In genomic region chr1:168400139-168400538, GRCh38 we compare ENCODE assay signal across 28 cellular contexts.
"Had no signal": no experiment of that assay in that cellular context is flagged by ENCODE, and none has a peak within 500 bp of the region (broad histone marks: within the 10 kb centered on the region; RNA-seq: fewer than 3 reads in every experiment).

No MANE protein-coding gene starts in this region.

- DNase-seq: activated CD4-positive, alpha-beta T cell treated with anti-CD3 and anti-CD28 coated beads for 4 hours; activated CD4-positive, alpha-beta T cell treated with anti-CD3 and anti-CD28 coated beads, Interleukin-2, amount 50 U/mL, for 4 hours; amniotic stem cell; central memory CD4-positive, alpha-beta T cell; effector CD4-positive, alpha-beta T cell; head of caudate nucleus; hippocampal formation; kidney; left colon; mammary epithelial cell; naive B cell; nephron progenitor cell; ovary; retina; stimulated activated CD4-positive, alpha-beta T cell treated with anti-CD3 and anti-CD28 coated beads, Interleukin-4, amount 100 ng/mL, for 4 hours; stimulated activated CD8-positive, alpha-beta memory T cell treated with anti-CD3 and anti-CD28 coated beads, Interleukin-4, amount 100 ng/mL, for 48 hours; stimulated activated naive B cell treated with anti-CD40 and anti-IgM and Interleukin-4, amounts not matched to agents 10 μg/mL and 1 μg/mL and 100 μg/mL, for 72 hours; T-helper 17 cell; T1000; testis; transverse colon had no signal

- ATAC-seq: left colon; sciatic nerve; stimulated activated naive B cell treated with anti-CD40 and anti-IgM and Interleukin-4, amounts not matched to agents 10 μg/mL and 1 μg/mL and 100 μg/mL, for 72 hours; T-helper 17 cell had no signal

- H3K9me3 ChIP-seq: ovary, prostate gland, testis, transverse colon had no signal

- H3K36me3 Mint-ChIP-seq: activated naive CD8-positive, alpha-beta T cell; naive B cell; stimulated activated naive B cell treated with anti-CD40 and anti-IgM and Interleukin-4, amounts not matched to agents 10 μg/mL and 1 μg/mL and 100 μg/mL, for 72 hours had no signal

- H3K4me1 Mint-ChIP-seq: naive B cell had no signal

- H3K27ac ChIP-seq: ovary, prostate gland, SK-N-MC, testis, transverse colon had no signal

- H3K36me3 ChIP-seq: ovary, prostate gland, transverse colon had no signal

- H3K4me3 ChIP-seq: ovary, prostate gland, SK-N-MC, skin epidermis, testis, transverse colon had no signal

- H3K4me3 Mint-ChIP-seq: activated naive CD8-positive, alpha-beta T cell; dendritic cell treated with granulocyte-macrophage colony-stimulating factor and Interleukin-4, amounts not matched to agents 40 ng/mL and 50 ng/mL, for 4 days; naive B cell; nephron progenitor cell; stimulated activated naive B cell treated with anti-CD40 and anti-IgM and Interleukin-4, amounts not matched to agents 10 μg/mL and 1 μg/mL and 100 μg/mL, for 72 hours; T-helper 17 cell had no signal

- H3K27ac Mint-ChIP-seq: activated naive CD8-positive, alpha-beta T cell; activated T-helper 2 cell treated with anti-CD3 and anti-CD28 coated beads, Interferon-gamma antibody, Interleukin-2, Interleukin-4, amounts not matched to agents 10 μg/mL and 5 μg/mL and 100 μg/mL, durations not matched to agents 14 hours and 24 hours and 36 hours; dendritic cell treated with granulocyte-macrophage colony-stimulating factor and Interleukin-4, amounts not matched to agents 40 ng/mL and 50 ng/mL, for 4 days; nephron progenitor cell; stimulated activated naive B cell treated with anti-CD40 and anti-IgM and Interleukin-4, amounts not matched to agents 10 μg/mL and 1 μg/mL and 100 μg/mL, for 72 hours had no signal

- H3K9me3 Mint-ChIP-seq: activated T-helper 2 cell treated with anti-CD3 and anti-CD28 coated beads, Interferon-gamma antibody, Interleukin-2, Interleukin-4, amounts not matched to agents 10 μg/mL and 5 μg/mL and 100 μg/mL, durations not matched to agents 14 hours and 24 hours and 36 hours; dendritic cell treated with granulocyte-macrophage colony-stimulating factor and Interleukin-4, amounts not matched to agents 40 ng/mL and 50 ng/mL, for 4 days; naive B cell; nephron progenitor cell had no signal

- H3K4me1 ChIP-seq: prostate gland, transverse colon had no signal

- H3K27me3 Mint-ChIP-seq: activated naive CD8-positive, alpha-beta T cell; dendritic cell treated with granulocyte-macrophage colony-stimulating factor and Interleukin-4, amounts not matched to agents 40 ng/mL and 50 ng/mL, for 4 days had no signal

- H3K27me3 ChIP-seq: ovary, testis, transverse colon had no signal
